In genomic region chr10:79452174-79452611, GRCh38 we compare ENCODE assay signal across 17 cellular contexts. TPM values are rescaled to one million over a fixed set of nuclear protein-coding genes. Genes with fewer than 3 reads are reported as not detected.
DNase-seq lines count a peak whose midpoint lies in the region; ATAC-seq and TF ChIP-seq lines count a peak whose summit lies in the region.
"Had no signal": no experiment of that assay in that cellular context is flagged by ENCODE, and none has a peak within 500 bp of the region (broad histone marks: within the 10 kb centered on the region; RNA-seq: fewer than 3 reads in every experiment).

No MANE protein-coding gene starts in this region.

- H3K4me3 ChIP-seq in adipocyte (ENCODE audit: low read length) (no peak overlapping the region), hepatocyte (no peak overlapping the region), rectal smooth muscle tissue (ENCODE audit: low read length) (no peak overlapping the region), prostate gland (no peak overlapping the region)
- H3K4me3 ChIP-seq: colonic mucosa, SK-N-MC had no signal

- H3K36me3 ChIP-seq in adipocyte (ENCODE audit: control insufficient read depth, insufficient read depth, low read length, severe bottlenecking): no peaks in the 10 kb centered on the region
- H3K36me3 ChIP-seq in hepatocyte (replicated peaks; ENCODE audit: insufficient read depth, low read depth): no peaks in the 10 kb centered on the region
- no peaks in the 10 kb centered on the region for H3K36me3 ChIP-seq in rectal smooth muscle tissue (ENCODE audit: control insufficient read depth, insufficient read depth, low read length)
- H3K36me3 ChIP-seq in prostate gland: no peaks in the 10 kb centered on the region
- H3K36me3 ChIP-seq: colonic mucosa had no signal

- H3K9ac ChIP-seq in adipocyte (ENCODE audit: low read length) (no peak overlapping the region), rectal smooth muscle tissue (ENCODE audit: low read length) (no peak overlapping the region)

- H3K79me2 ChIP-seq in hepatocyte: no peaks in the 10 kb centered on the region

- H3K27me3 ChIP-seq in adipocyte (replicated peaks; ENCODE audit: control insufficient read depth, insufficient read depth, low read length) (no peaks in the 10 kb centered on the region), hepatocyte (no peaks in the 10 kb centered on the region), rectal smooth muscle tissue (ENCODE audit: control insufficient read depth, insufficient read depth, low read length) (no peaks in the 10 kb centered on the region), prostate gland (replicated peaks; ENCODE audit: insufficient read depth) (no peaks in the 10 kb centered on the region)
- H3K27me3 ChIP-seq: colonic mucosa had no signal

- TF ChIP-seq CTCF in hepatocyte (IDR thresholded peaks at IDR 0.05; ENCODE audit: poor library complexity) (no peak), prostate gland (IDR thresholded peaks at IDR 0.05) (no peak)

- DNase-seq in ELF-1 (ENCODE audit: low read depth, low spot score) (peak; percentile 34), adipocyte (ENCODE audit: low read depth) (peak; percentile 51), hepatocyte (ENCODE audit: low spot score) (peak; percentile 53), prostate gland (ENCODE audit: low spot score) (no peak), caudate nucleus (lab: John Stamatoyannopoulos, UW) (no peak), NCI-H510A treated with DMSO at 0.1 percent for 48 hours (lab: John Stamatoyannopoulos, UW) (no peak)
- DNase-seq: ACHN, colonic mucosa, naive B cell, NCI-H146, NCI-H774 had no signal

- H3K9me2 ChIP-seq in hepatocyte (replicated peaks; ENCODE audit: insufficient read depth): no peaks in the 10 kb centered on the region

- H4K20me1 ChIP-seq in hepatocyte (ENCODE audit: insufficient read depth, poor library complexity, severe bottlenecking): no peaks in the 10 kb centered on the region

- no peak for ATAC-seq in GM21723 (IDR thresholded peaks at IDR 0.05; ENCODE audit: unreplicated experiment)
- ATAC-seq: activated naive CD4-positive, alpha-beta T cell treated with anti-CD3 and anti-CD28 coated beads, Interleukin-2, amount 50 U/mL, for 72 hours; HepG2; Panc1 had no signal

- H2AFZ ChIP-seq in hepatocyte: no peak overlapping the region

- peak overlapping the region; percentile 83 for H3K27ac ChIP-seq in hepatocyte
- H3K27ac ChIP-seq in rectal smooth muscle tissue (ENCODE audit: low read depth, low read length): peak overlapping the region; percentile 53
- no peak overlapping the region for H3K27ac ChIP-seq in prostate gland
- no peak overlapping the region for H3K27ac ChIP-seq in caudate nucleus (ENCODE audit: low read depth, low read length)
- H3K27ac ChIP-seq: colonic mucosa, SK-N-MC had no signal

- peak overlapping the region; percentile 36 for H3K4me2 ChIP-seq in hepatocyte

- H3K4me1 ChIP-seq in adipocyte (ENCODE audit: control insufficient read depth, insufficient read depth, low read length) (peaks cover 21% of the 10 kb centered on the region), hepatocyte (ENCODE audit: insufficient read depth) (peaks cover 20% of the 10 kb centered on the region), rectal smooth muscle tissue (ENCODE audit: control insufficient read depth, insufficient read depth, low read length) (peaks cover 13% of the 10 kb centered on the region), prostate gland (replicated peaks) (no peaks in the 10 kb centered on the region)
- H3K4me1 ChIP-seq: colonic mucosa had no signal

- no peak for TF ChIP-seq POLR2A in prostate gland (IDR thresholded peaks at IDR 0.05)

- 15% methylated on average over 9 of the region's 9 CpGs for WGBS in hepatocyte (ENCODE audit: low lambda C conversion rate, missing lambda C conversion rate)
- WGBS in prostate gland: 39% methylated on average over 9 of the region's 9 CpGs

- H3K9me3 ChIP-seq in adipocyte (ENCODE audit: control insufficient read depth, low read length): no peaks in the 10 kb centered on the region
- H3K9me3 ChIP-seq in hepatocyte (ENCODE audit: low read depth): no peaks in the 10 kb centered on the region
- H3K9me3 ChIP-seq in prostate gland: no peaks in the 10 kb centered on the region
- H3K9me3 ChIP-seq: colonic mucosa had no signal

- intact Hi-C loops in prostate gland (cut with DNase I): no loop called here

RNA-seq across cellular contexts. Expression of gene ZCCHC24, which starts 6.8 kb away (rescaled TPM):
- total RNA-seq in hepatocyte: 18.3 and 20.1 TPM in 2 replicates
- polyA plus RNA-seq in hepatocyte: 14.5 and 20.6 TPM in 2 replicates
- total RNA-seq in prostate gland: 10 to 100 TPM; 20.8 to 51.2 TPM

Comparison
In these comparisons a context has a peak if more than half of its experiments do, and no peak if none do; other contexts are left out.
1. DNase-seq: peak in ELF-1 (single experiment), adipocyte (single experiment) and hepatocyte (single experiment); none in prostate gland (single experiment), caudate nucleus (0 of 61) and NCI-H510A treated with DMSO at 0.1 percent for 48 hours (single experiment).
2. H3K27ac ChIP-seq: peak in hepatocyte (single experiment) and rectal smooth muscle tissue (single experiment); none in prostate gland (0 of 2) and caudate nucleus (single experiment).